In the genomic region with DNA sequence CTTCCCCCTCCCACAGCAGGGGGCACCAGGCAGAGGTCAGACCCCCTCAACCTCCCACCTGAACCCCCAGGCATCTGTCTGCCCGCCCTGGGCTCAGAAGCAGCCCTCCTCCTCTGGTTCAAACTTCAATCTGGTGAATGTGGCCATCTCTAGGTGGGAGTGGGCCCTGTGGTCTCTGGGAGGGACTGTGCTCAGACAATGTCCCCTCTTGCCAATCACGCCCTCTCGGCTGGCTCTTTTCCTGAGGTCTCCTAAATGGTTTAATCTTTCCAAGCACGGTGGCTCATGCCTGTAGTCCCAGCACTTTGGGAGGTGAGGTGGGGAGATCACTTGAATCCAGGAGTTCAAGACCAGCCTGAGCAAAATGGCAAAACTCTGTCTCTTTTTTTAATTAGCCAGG, we compare ENCODE assay signal across 16 cellular contexts. TPM values are rescaled to one million over a fixed set of nuclear protein-coding genes. Genes with fewer than 3 reads are reported as not detected.
DNase-seq lines count a peak whose midpoint lies in the region; ATAC-seq and TF ChIP-seq lines count a peak whose summit lies in the region.
"Had no signal": no experiment of that assay in that cellular context is flagged by ENCODE, and none has a peak within 500 bp of the region (broad histone marks: within the 10 kb centered on the region; RNA-seq: fewer than 3 reads in every experiment).

No MANE protein-coding gene starts in this region.

- H3K79me1 ChIP-seq in mesendoderm (ENCODE audit: low read length), result peaks cover 9% of the 10 kb centered on the region

- no peak overlapping the region for H2BK120ac ChIP-seq in mesendoderm (ENCODE audit: low read depth, low read length)

- no peak overlapping the region for H2AK5ac ChIP-seq in mesendoderm (ENCODE audit: low read length)

- H2BK5ac ChIP-seq in mesendoderm (ENCODE audit: low read length), result no peak overlapping the region

- ATAC-seq in right cardiac atrium (no peak), Right ventricle myocardium superior (ENCODE audit: poor library complexity) (no peak), HG02571 (IDR thresholded peaks at IDR 0.05; ENCODE audit: unreplicated experiment) (no peak)
- ATAC-seq in natural killer cell treated with Interleukin-12 subunit alpha and Interleukin-12 subunit beta and Interleukin-15 and Interleukin-18, amount 100 ng/mL, for 72 hours, result no peak
- ATAC-seq: gastroesophageal sphincter had no signal

- no peak overlapping the region for H3K4me3 ChIP-seq in right cardiac atrium (ENCODE audit: low read length)
- no peak overlapping the region for H3K4me3 ChIP-seq in vagina
- H3K4me3 ChIP-seq in mesendoderm (ENCODE audit: low read length), result no peak overlapping the region
- H3K4me3 ChIP-seq in HAP-1, result no peak overlapping the region
- H3K4me3 ChIP-seq: gastroesophageal sphincter, SK-N-MC had no signal

- DNase-seq in right cardiac atrium, result peak in 2 of 3 donors; percentile 6 to 31
- DNase-seq in Right ventricle myocardium superior, result no peak
- no peak for DNase-seq in activated T-helper 1 cell treated with anti-CD3 and anti-CD28 coated beads, Interleukin-12 subunit alpha, Interleukin-12 subunit beta, Interleukin-2, Interleukin-4 antibody, amounts not matched to agents 30 ng/mL and 10 ng/mL and 1 ng/mL, durations not matched to agents 14 hours and 24 hours and 36 hours (ENCODE audit: low spot score)
- no peak for DNase-seq in natural killer cell treated with Interleukin-12 subunit alpha and Interleukin-12 subunit beta and Interleukin-15 and Interleukin-18, amount 100 ng/mL, for 72 hours (ENCODE audit: low spot score)
- no peak for DNase-seq in vagina (ENCODE audit: extremely low spot score in 2 of 2)
- DNase-seq in mesendoderm, result no peak
- no peak for DNase-seq in HAP-1 (ENCODE audit: low spot score in 2 of 2)
- DNase-seq: cortex of kidney, IMR-90, left ventricle myocardium superior, NCI-H2029 treated with DMSO at 0.1 percent for 48 hours, NCI-H524 had no signal

- H3K4me1 Mint-ChIP-seq in activated T-helper 1 cell treated with anti-CD3 and anti-CD28 coated beads, Interleukin-12 subunit alpha, Interleukin-12 subunit beta, Interleukin-2, Interleukin-4 antibody, amounts not matched to agents 30 ng/mL and 10 ng/mL and 1 ng/mL, durations not matched to agents 14 hours and 24 hours and 36 hours (ENCODE audit: low read depth), result peaks cover 50% of the 10 kb centered on the region
- peaks cover 58 to 65% of the 10 kb centered on the region in 2 donors for H3K4me1 Mint-ChIP-seq in natural killer cell treated with Interleukin-12 subunit alpha and Interleukin-12 subunit beta and Interleukin-15 and Interleukin-18, amount 100 ng/mL, for 72 hours (ENCODE audit: low read depth in 2 of 2)

- H3K4me1 ChIP-seq in right cardiac atrium (ENCODE audit: control insufficient read depth, insufficient read depth, low read length) (peaks cover 2% of the 10 kb centered on the region), vagina (peaks cover 66% of the 10 kb centered on the region), mesendoderm (ENCODE audit: control insufficient read depth, low read depth, low read length) (no peaks in the 10 kb centered on the region), HAP-1 (no peaks in the 10 kb centered on the region)

- in situ Hi-C loops in HAP-1 (cut with MboI; ENCODE audit: low sequenced_read_pairs), result no loop called here

- H3K79me2 ChIP-seq in mesendoderm (ENCODE audit: control insufficient read depth, insufficient read depth, low read length), result peaks cover 8% of the 10 kb centered on the region

- H3K56ac ChIP-seq in mesendoderm (ENCODE audit: low read length), result no peak overlapping the region

- no peaks in the 10 kb centered on the region for H3K27me3 Mint-ChIP-seq in activated T-helper 1 cell treated with anti-CD3 and anti-CD28 coated beads, Interleukin-12 subunit alpha, Interleukin-12 subunit beta, Interleukin-2, Interleukin-4 antibody, amounts not matched to agents 30 ng/mL and 10 ng/mL and 1 ng/mL, durations not matched to agents 14 hours and 24 hours and 36 hours (ENCODE audit: insufficient read depth)
- H3K27me3 Mint-ChIP-seq in natural killer cell treated with Interleukin-12 subunit alpha and Interleukin-12 subunit beta and Interleukin-15 and Interleukin-18, amount 100 ng/mL, for 72 hours, result no peaks in the 10 kb centered on the region

- H3K4me3 Mint-ChIP-seq in activated T-helper 1 cell treated with anti-CD3 and anti-CD28 coated beads, Interleukin-12 subunit alpha, Interleukin-12 subunit beta, Interleukin-2, Interleukin-4 antibody, amounts not matched to agents 30 ng/mL and 10 ng/mL and 1 ng/mL, durations not matched to agents 14 hours and 24 hours and 36 hours, result no peak overlapping the region
- H3K4me3 Mint-ChIP-seq in natural killer cell treated with Interleukin-12 subunit alpha and Interleukin-12 subunit beta and Interleukin-15 and Interleukin-18, amount 100 ng/mL, for 72 hours, result peak overlapping the region; percentile 77

- intact Hi-C loops in right cardiac atrium (cut with DNase I), result no loop called here
- intact Hi-C loops in Right ventricle myocardium superior (cut with DNase I), result no loop called here
- intact Hi-C loops in activated T-helper 1 cell treated with anti-CD3 and anti-CD28 coated beads, Interleukin-12 subunit alpha, Interleukin-12 subunit beta, Interleukin-2, Interleukin-4 antibody, amounts not matched to agents 30 ng/mL and 10 ng/mL and 1 ng/mL, durations not matched to agents 14 hours and 24 hours and 36 hours (cut with micrococcal nuclease), result no loop called here
- intact Hi-C loops in vagina (cut with DNase I), result no loop called here

- H3K36me3 ChIP-seq in vagina, result peaks cover 0 to 8% of the 10 kb centered on the region in 2 donors
- H3K36me3 ChIP-seq in mesendoderm (ENCODE audit: control insufficient read depth, insufficient read depth, low read length), result no peaks in the 10 kb centered on the region
- no peaks in the 10 kb centered on the region for H3K36me3 ChIP-seq in HAP-1 (replicated peaks)
- H3K36me3 ChIP-seq: gastroesophageal sphincter had no signal

- no peak for TF ChIP-seq POLR2A in vagina (IDR thresholded peaks at IDR 0.05)

- H3K4me2 ChIP-seq in mesendoderm (ENCODE audit: low read length), result no peak overlapping the region

- H3K9me3 ChIP-seq in right cardiac atrium (ENCODE audit: control insufficient read depth, low read length) (no peaks in the 10 kb centered on the region), vagina (no peaks in the 10 kb centered on the region), HAP-1 (no peaks in the 10 kb centered on the region)
- H3K9me3 ChIP-seq: gastroesophageal sphincter had no signal

- TF ChIP-seq CTCF in vagina (IDR thresholded peaks at IDR 0.05), result no peak

- H4K8ac ChIP-seq in mesendoderm (ENCODE audit: low read depth, low read length), result no peak overlapping the region

- H3K27me3 ChIP-seq in right cardiac atrium (ENCODE audit: control insufficient read depth, insufficient read depth), result no peaks in the 10 kb centered on the region
- no peaks in the 10 kb centered on the region for H3K27me3 ChIP-seq in vagina
- no peaks in the 10 kb centered on the region for H3K27me3 ChIP-seq in mesendoderm (ENCODE audit: insufficient read depth, low read length, poor library complexity)
- no peaks in the 10 kb centered on the region for H3K27me3 ChIP-seq in HAP-1 (ENCODE audit: low read depth)
- H3K27me3 ChIP-seq: gastroesophageal sphincter had no signal

- no peak overlapping the region for H3K9ac ChIP-seq in mesendoderm (ENCODE audit: low read length)

- peak overlapping the region; percentile 68 for H3K27ac Mint-ChIP-seq in activated T-helper 1 cell treated with anti-CD3 and anti-CD28 coated beads, Interleukin-12 subunit alpha, Interleukin-12 subunit beta, Interleukin-2, Interleukin-4 antibody, amounts not matched to agents 30 ng/mL and 10 ng/mL and 1 ng/mL, durations not matched to agents 14 hours and 24 hours and 36 hours
- H3K27ac Mint-ChIP-seq in natural killer cell treated with Interleukin-12 subunit alpha and Interleukin-12 subunit beta and Interleukin-15 and Interleukin-18, amount 100 ng/mL, for 72 hours, result peak overlapping the region; percentile 80 to 93

- H2BK15ac ChIP-seq in mesendoderm (replicated peaks; ENCODE audit: low read depth), result no peak overlapping the region

- no peak overlapping the region for H4K5ac ChIP-seq in mesendoderm (ENCODE audit: low read length)

- H3K27ac ChIP-seq in right cardiac atrium (ENCODE audit: low read length) (no peak overlapping the region), vagina (peak overlapping the region; percentile 27), mesendoderm (ENCODE audit: low read depth, low read length) (no peak overlapping the region)
- H3K27ac ChIP-seq: epithelial cell of prostate, SK-N-MC had no signal

- H3K9me3 Mint-ChIP-seq in activated T-helper 1 cell treated with anti-CD3 and anti-CD28 coated beads, Interleukin-12 subunit alpha, Interleukin-12 subunit beta, Interleukin-2, Interleukin-4 antibody, amounts not matched to agents 30 ng/mL and 10 ng/mL and 1 ng/mL, durations not matched to agents 14 hours and 24 hours and 36 hours, result no peaks in the 10 kb centered on the region
- H3K9me3 Mint-ChIP-seq in natural killer cell treated with Interleukin-12 subunit alpha and Interleukin-12 subunit beta and Interleukin-15 and Interleukin-18, amount 100 ng/mL, for 72 hours, result no peaks in the 10 kb centered on the region

- WGBS in right cardiac atrium, result 85% methylated on average over 4 of the region's 4 CpGs
- WGBS in mesendoderm (ENCODE audit: extremely low coverage, insufficient coverage, low lambda C conversion rate), result no CpG with 5 or more reads among the region's 4 CpGs

- H3K36me3 Mint-ChIP-seq in activated T-helper 1 cell treated with anti-CD3 and anti-CD28 coated beads, Interleukin-12 subunit alpha, Interleukin-12 subunit beta, Interleukin-2, Interleukin-4 antibody, amounts not matched to agents 30 ng/mL and 10 ng/mL and 1 ng/mL, durations not matched to agents 14 hours and 24 hours and 36 hours (ENCODE audit: low read depth), result peaks cover 35% of the 10 kb centered on the region
- H3K36me3 Mint-ChIP-seq in natural killer cell treated with Interleukin-12 subunit alpha and Interleukin-12 subunit beta and Interleukin-15 and Interleukin-18, amount 100 ng/mL, for 72 hours, result no peaks in the 10 kb centered on the region

- H3K18ac ChIP-seq in mesendoderm (ENCODE audit: low read length), result no peak overlapping the region

- H3K23ac ChIP-seq in mesendoderm (ENCODE audit: low read length), result no peak overlapping the region

- no peak overlapping the region for H3K4ac ChIP-seq in mesendoderm (ENCODE audit: low read depth, low read length)

RNA-seq across cellular contexts. Expression of gene LITAF, which starts 15.2 kb away (rescaled TPM):
- total RNA-seq in right cardiac atrium, result 10 to 100 TPM; 54.0 to 76.5 (median 65.3) TPM
- 25.7 TPM for polyA plus RNA-seq in right cardiac atrium
- total RNA-seq in Right ventricle myocardium superior, result 74.3 TPM
- total RNA-seq in activated T-helper 1 cell treated with anti-CD3 and anti-CD28 coated beads, Interleukin-12 subunit alpha, Interleukin-12 subunit beta, Interleukin-2, Interleukin-4 antibody, amounts not matched to agents 30 ng/mL and 10 ng/mL and 1 ng/mL, durations not matched to agents 14 hours and 24 hours and 36 hours, result 197 and 199 TPM in 2 replicates
- 100 to 1,000 TPM; 112 to 191 TPM for total RNA-seq in natural killer cell treated with Interleukin-12 subunit alpha and Interleukin-12 subunit beta and Interleukin-15 and Interleukin-18, amount 100 ng/mL, for 72 hours
- 111 TPM for total RNA-seq in vagina
- 69.9 TPM for polyA plus RNA-seq in mesendoderm (2013, experiment 1 of 2)
- 73.4 TPM for polyA plus RNA-seq in mesendoderm (2013, experiment 2 of 2)

Comparison
In these comparisons a context has a peak if more than half of its experiments do, and no peak if none do; other contexts are left out.
1. DNase-seq: peak in right cardiac atrium (2 of 3); none in Right ventricle myocardium superior (single experiment), activated T-helper 1 cell treated with anti-CD3 and anti-CD28 coated beads, Interleukin-12 subunit alpha, Interleukin-12 subunit beta, Interleukin-2, Interleukin-4 antibody, amounts not matched to agents 30 ng/mL and 10 ng/mL and 1 ng/mL, durations not matched to agents 14 hours and 24 hours and 36 hours (single experiment), natural killer cell treated with Interleukin-12 subunit alpha and Interleukin-12 subunit beta and Interleukin-15 and Interleukin-18, amount 100 ng/mL, for 72 hours (single experiment), vagina (0 of 2), mesendoderm (single experiment) and HAP-1 (0 of 2).